ENCODE assay signal across 1 cellular context in genomic region chr17:50106393-50107131, GRCh38.
TF ChIP-seq lines count a peak whose summit lies in the region.

No MANE protein-coding gene starts in this region.

TF ChIP-seq in SK-N-SH treated with all-trans-retinoic acid at 6 μM for 48 hours, 23 proteins besides CTCF, POLR2A, EP300 and RAD21 (continued from another document):
- TF ChIP-seq, protein P1, sequence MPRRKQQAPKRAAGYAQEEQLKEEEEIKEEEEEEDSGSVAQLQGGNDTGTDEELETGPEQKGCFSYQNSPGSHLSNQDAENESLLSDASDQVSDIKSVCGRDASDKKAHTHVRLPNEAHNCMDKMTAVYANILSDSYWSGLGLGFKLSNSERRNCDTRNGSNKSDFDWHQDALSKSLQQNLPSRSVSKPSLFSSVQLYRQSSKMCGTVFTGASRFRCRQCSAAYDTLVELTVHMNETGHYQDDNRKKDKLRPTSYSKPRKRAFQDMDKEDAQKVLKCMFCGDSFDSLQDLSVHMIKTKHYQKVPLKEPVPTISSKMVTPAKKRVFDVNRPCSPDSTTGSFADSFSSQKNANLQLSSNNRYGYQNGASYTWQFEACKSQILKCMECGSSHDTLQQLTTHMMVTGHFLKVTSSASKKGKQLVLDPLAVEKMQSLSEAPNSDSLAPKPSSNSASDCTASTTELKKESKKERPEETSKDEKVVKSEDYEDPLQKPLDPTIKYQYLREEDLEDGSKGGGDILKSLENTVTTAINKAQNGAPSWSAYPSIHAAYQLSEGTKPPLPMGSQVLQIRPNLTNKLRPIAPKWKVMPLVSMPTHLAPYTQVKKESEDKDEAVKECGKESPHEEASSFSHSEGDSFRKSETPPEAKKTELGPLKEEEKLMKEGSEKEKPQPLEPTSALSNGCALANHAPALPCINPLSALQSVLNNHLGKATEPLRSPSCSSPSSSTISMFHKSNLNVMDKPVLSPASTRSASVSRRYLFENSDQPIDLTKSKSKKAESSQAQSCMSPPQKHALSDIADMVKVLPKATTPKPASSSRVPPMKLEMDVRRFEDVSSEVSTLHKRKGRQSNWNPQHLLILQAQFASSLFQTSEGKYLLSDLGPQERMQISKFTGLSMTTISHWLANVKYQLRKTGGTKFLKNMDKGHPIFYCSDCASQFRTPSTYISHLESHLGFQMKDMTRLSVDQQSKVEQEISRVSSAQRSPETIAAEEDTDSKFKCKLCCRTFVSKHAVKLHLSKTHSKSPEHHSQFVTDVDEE (CRISPR knock-in tag; IDR thresholded peaks at IDR 0.05), result no peak
- TF ChIP-seq CSDC2 (CRISPR knock-in tag; IDR thresholded peaks at IDR 0.05) (no peak), ZFP30 (CRISPR knock-in tag; IDR thresholded peaks at IDR 0.05) (no peak)
- TF ChIP-seq, protein P2, sequence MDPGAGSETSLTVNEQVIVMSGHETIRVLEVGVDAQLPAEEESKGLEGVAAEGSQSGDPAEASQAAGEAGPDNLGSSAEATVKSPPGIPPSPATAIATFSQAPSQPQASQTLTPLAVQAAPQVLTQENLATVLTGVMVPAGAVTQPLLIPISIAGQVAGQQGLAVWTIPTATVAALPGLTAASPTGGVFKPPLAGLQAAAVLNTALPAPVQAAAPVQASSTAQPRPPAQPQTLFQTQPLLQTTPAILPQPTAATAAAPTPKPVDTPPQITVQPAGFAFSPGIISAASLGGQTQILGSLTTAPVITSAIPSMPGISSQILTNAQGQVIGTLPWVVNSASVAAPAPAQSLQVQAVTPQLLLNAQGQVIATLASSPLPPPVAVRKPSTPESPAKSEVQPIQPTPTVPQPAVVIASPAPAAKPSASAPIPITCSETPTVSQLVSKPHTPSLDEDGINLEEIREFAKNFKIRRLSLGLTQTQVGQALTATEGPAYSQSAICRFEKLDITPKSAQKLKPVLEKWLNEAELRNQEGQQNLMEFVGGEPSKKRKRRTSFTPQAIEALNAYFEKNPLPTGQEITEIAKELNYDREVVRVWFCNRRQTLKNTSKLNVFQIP (CRISPR knock-in tag; IDR thresholded peaks at IDR 0.05; ENCODE audit: borderline replicate concordance, low read depth), result no peak
TF ChIP-seq in SK-N-SH treated with all-trans-retinoic acid at 6 μM for 48 hours: peak in this region for 0.
